Comparison of ENCODE assay signal across 18 cellular contexts in genomic region chr2:182819412-182819811, GRCh38. TPM values are rescaled to one million over a fixed set of nuclear protein-coding genes. Genes with fewer than 3 reads are reported as not detected.
"Had no signal": no experiment of that assay in that cellular context is flagged by ENCODE, and none has a peak within 500 bp of the region (broad histone marks: within the 10 kb centered on the region; RNA-seq: fewer than 3 reads in every experiment).

No MANE protein-coding gene starts in this region.

- H3K9me3 ChIP-seq: breast epithelium had no signal

- H3K4me3 Mint-ChIP-seq: activated naive CD4-positive, alpha-beta T cell treated with anti-CD3 and anti-CD28 coated beads for 36 hours; activated naive CD8-positive, alpha-beta T cell treated with anti-CD3 and anti-CD28 coated beads for 36 hours; activated T-helper 17 cell treated with anti-CD3 and anti-CD28 coated beads, Interleukin-2, amount 50 U/mL, for 72 hours; T-helper 1 cell treated with Interleukin-12 subunit alpha and Interleukin-12 subunit beta and Interleukin-4 antibody, amounts not matched to agents 30 μg/mL and 1 μg/mL, for 36 hours had no signal

- H3K27ac Mint-ChIP-seq: activated naive CD4-positive, alpha-beta T cell treated with anti-CD3 and anti-CD28 coated beads for 36 hours; activated naive CD8-positive, alpha-beta T cell treated with anti-CD3 and anti-CD28 coated beads for 36 hours; activated T-helper 17 cell treated with anti-CD3 and anti-CD28 coated beads, Interleukin-2, amount 50 U/mL, for 72 hours; T-helper 1 cell treated with Interleukin-12 subunit alpha and Interleukin-12 subunit beta and Interleukin-4 antibody, amounts not matched to agents 30 μg/mL and 1 μg/mL, for 36 hours had no signal

- DNase-seq: activated CD4-positive, alpha-beta T cell treated with anti-CD3 and anti-CD28 coated beads for 48 hours; activated CD4-positive, alpha-beta T cell treated with anti-CD3 and anti-CD28 coated beads, Interleukin-2, amount 50 U/mL, for 48 hours; activated CD4-positive, CD25-positive, alpha-beta regulatory T cell treated with anti-CD3 and anti-CD28 coated beads, Interleukin-2, amount 50 U/mL, for 72 hours; activated CD8-positive, alpha-beta memory T cell treated with anti-CD3 and anti-CD28 coated beads for 24 hours; activated gamma-delta T cell; activated naive CD4-positive, alpha-beta T cell treated with anti-CD3 and anti-CD28 coated beads for 36 hours; activated naive CD8-positive, alpha-beta T cell treated with anti-CD3 and anti-CD28 coated beads for 36 hours; activated T-cell treated with anti-CD3 and anti-CD28 coated beads for 4 hours; activated T-cell treated with anti-CD3 and anti-CD28 coated beads, Interleukin-2, amount 50 U/mL, for 48 hours; caudate nucleus; MV-4-11; NCI-H1436; NCI-H446; PC-9 had no signal

- H3K4me1 ChIP-seq: breast epithelium had no signal

- H3K4me1 Mint-ChIP-seq: activated naive CD8-positive, alpha-beta T cell treated with anti-CD3 and anti-CD28 coated beads for 36 hours; activated T-helper 17 cell treated with anti-CD3 and anti-CD28 coated beads, Interleukin-2, amount 50 U/mL, for 72 hours had no signal

- H3K9ac ChIP-seq: KMS-11 had no signal

- H3K27ac ChIP-seq: breast epithelium, KMS-11, PC-9 had no signal

- H3K36me3 ChIP-seq: breast epithelium had no signal

- H3K4me2 ChIP-seq: KMS-11, PC-9 had no signal

- H3K4me3 ChIP-seq: breast epithelium, PC-9 had no signal

- H3K36me3 Mint-ChIP-seq: activated naive CD8-positive, alpha-beta T cell treated with anti-CD3 and anti-CD28 coated beads for 36 hours had no signal

- H3K27me3 ChIP-seq: breast epithelium had no signal

- H3K9me3 Mint-ChIP-seq: activated naive CD4-positive, alpha-beta T cell treated with anti-CD3 and anti-CD28 coated beads for 36 hours; activated naive CD8-positive, alpha-beta T cell treated with anti-CD3 and anti-CD28 coated beads for 36 hours; activated T-helper 17 cell treated with anti-CD3 and anti-CD28 coated beads, Interleukin-2, amount 50 U/mL, for 72 hours; T-helper 1 cell treated with Interleukin-12 subunit alpha and Interleukin-12 subunit beta and Interleukin-4 antibody, amounts not matched to agents 30 μg/mL and 1 μg/mL, for 36 hours had no signal

RNA-seq across cellular contexts. Expression of gene FRZB, which starts 47.0 kb away (rescaled TPM):
- total RNA-seq: activated naive CD4-positive, alpha-beta T cell treated with anti-CD3 and anti-CD28 coated beads for 36 hours; activated naive CD8-positive, alpha-beta T cell treated with anti-CD3 and anti-CD28 coated beads for 36 hours; activated T-helper 17 cell treated with anti-CD3 and anti-CD28 coated beads, Interleukin-2, amount 50 U/mL, for 72 hours had no signal
